Comparison of ENCODE assay signal across 10 cellular contexts in genomic region chr10:11403116-11403515, GRCh38.
DNase-seq lines count a peak whose midpoint lies in the region; ATAC-seq and TF ChIP-seq lines count a peak whose summit lies in the region.
"Had no signal": no experiment of that assay in that cellular context is flagged by ENCODE, and none has a peak within 500 bp of the region (broad histone marks: within the 10 kb centered on the region; RNA-seq: fewer than 3 reads in every experiment).

No MANE protein-coding gene starts in this region.

- intact Hi-C loops in activated naive CD4-positive, alpha-beta T cell treated with anti-CD3 and anti-CD28 coated beads for 36 hours (cut with micrococcal nuclease): loop anchor here (5.0 kb wide), 2 partner anchors 81 to 166 kb away; no protein-coding TSS in a partner anchor
- intact Hi-C loops in psoas muscle (cut with DNase I): no loop called here

- peak; percentile 88 for ATAC-seq in GM18907 (IDR thresholded peaks at IDR 0.05; ENCODE audit: unreplicated experiment)
- no peak for ATAC-seq in GM19467 (IDR thresholded peaks at IDR 0.05; ENCODE audit: unreplicated experiment)
- no peak for ATAC-seq in psoas muscle

- H3K27ac ChIP-seq in psoas muscle: no peak overlapping the region

- peaks cover 2% of the 10 kb centered on the region for H3K36me3 Mint-ChIP-seq in activated naive CD4-positive, alpha-beta T cell treated with anti-CD3 and anti-CD28 coated beads for 36 hours (ENCODE audit: low read depth)

- no peaks in the 10 kb centered on the region for H3K4me1 ChIP-seq in psoas muscle

- H3K27me3 ChIP-seq in psoas muscle (ENCODE audit: insufficient read depth in 3 of 3, low read length in 2 of 3): no peaks in the 10 kb centered on the region

- peaks cover 8% of the 10 kb centered on the region for H3K9me3 Mint-ChIP-seq in activated naive CD4-positive, alpha-beta T cell treated with anti-CD3 and anti-CD28 coated beads for 36 hours

- peak; percentile 46 for DNase-seq in T-helper 9 cell
- DNase-seq in activated naive CD4-positive, alpha-beta T cell treated with anti-CD3 and anti-CD28 coated beads for 36 hours: peak; percentile 83
- peak; percentile 40 for DNase-seq in stimulated activated CD8-positive, alpha-beta memory T cell treated with anti-CD3 and anti-CD28 coated beads, Interleukin-12 subunit alpha, Interleukin-12 subunit beta, amount 100 ng/mL, for 4 hours (ENCODE audit: low read depth)
- DNase-seq in middle frontal gyrus (ENCODE audit: extremely low spot score, low spot score): no peak
- no peak for DNase-seq in psoas muscle
- no peak for DNase-seq in NCI-H1694 (lab: John Stamatoyannopoulos, UW)
- DNase-seq: cerebellar nuclear complex had no signal

- no peak for TF ChIP-seq CTCF in psoas muscle (IDR thresholded peaks at IDR 0.05)

- WGBS in psoas muscle, 3 donors: 77 to 85% (median 82%) methylated on average over 11 of the region's 11 CpGs

- peak overlapping the region; percentile 63 for H3K4me3 Mint-ChIP-seq in activated naive CD4-positive, alpha-beta T cell treated with anti-CD3 and anti-CD28 coated beads for 36 hours

- CTCF ChIA-PET in activated naive CD4-positive, alpha-beta T cell treated with anti-CD3 and anti-CD28 coated beads for 36 hours (lab: Charles Lee): no interaction called here

- peaks cover 50% of the 10 kb centered on the region for H3K4me1 Mint-ChIP-seq in activated naive CD4-positive, alpha-beta T cell treated with anti-CD3 and anti-CD28 coated beads for 36 hours (ENCODE audit: low read depth)

- H3K27me3 Mint-ChIP-seq in activated naive CD4-positive, alpha-beta T cell treated with anti-CD3 and anti-CD28 coated beads for 36 hours (ENCODE audit: low read depth): no peaks in the 10 kb centered on the region

- no peak overlapping the region for H3K4me3 ChIP-seq in psoas muscle
- H3K4me3 ChIP-seq: skin epidermis had no signal

- H3K9me3 ChIP-seq in psoas muscle: no peaks in the 10 kb centered on the region

- no peaks in the 10 kb centered on the region for H3K36me3 ChIP-seq in psoas muscle (ENCODE audit: insufficient read depth in 1 of 2, low read depth in 1 of 2)

- H3K27ac Mint-ChIP-seq in activated naive CD4-positive, alpha-beta T cell treated with anti-CD3 and anti-CD28 coated beads for 36 hours: peak overlapping the region; percentile 88

Comparison
In these comparisons a context has a peak if more than half of its experiments do, and no peak if none do; other contexts are left out.
1. DNase-seq: peak in T-helper 9 cell (single experiment), activated naive CD4-positive, alpha-beta T cell treated with anti-CD3 and anti-CD28 coated beads for 36 hours (single experiment) and stimulated activated CD8-positive, alpha-beta memory T cell treated with anti-CD3 and anti-CD28 coated beads, Interleukin-12 subunit alpha, Interleukin-12 subunit beta, amount 100 ng/mL, for 4 hours (single experiment); none in middle frontal gyrus (single experiment), psoas muscle (0 of 2) and NCI-H1694 (single experiment).